Comparison of ENCODE assay signal across 12 cellular contexts in genomic region chr10:130018253-130018652, GRCh38.
A peak's percentile ranks its signal among the peaks of the same experiment; 100 is the strongest.
DNase-seq lines count a peak whose midpoint lies in the region; ATAC-seq, FAIRE-seq and TF ChIP-seq lines count a peak whose summit lies in the region.
"Had no signal": no experiment of that assay in that cellular context is flagged by ENCODE, and none has a peak within 500 bp of the region (broad histone marks: within the 10 kb centered on the region; RNA-seq: fewer than 3 reads in every experiment).

No MANE protein-coding gene starts in this region.

- ATAC-seq in GM19328 (IDR thresholded peaks at IDR 0.05; ENCODE audit: unreplicated experiment) (no peak), HG03342 (IDR thresholded peaks at IDR 0.05; ENCODE audit: unreplicated experiment) (no peak), GM19035 (IDR thresholded peaks at IDR 0.05; ENCODE audit: unreplicated experiment) (no peak)

- H3K4me3 ChIP-seq in fibroblast of pulmonary artery (replicated peaks; ENCODE audit: low read depth, low read length) = no peak overlapping the region
- H3K4me3 ChIP-seq: adrenal gland, SJCRH30 had no signal

- peak; percentile 75 for DNase-seq in AG20443 (ENCODE audit: low spot score)
- DNase-seq in H54 (ENCODE audit: insufficient read length, low spot score) = peak; percentile 61
- DNase-seq in RPMI8226 = peak; percentile 3
- DNase-seq in fibroblast of pulmonary artery (ENCODE audit: low read depth) = peak; percentile 30
- no peak for DNase-seq in NCI-H146 (lab: John Stamatoyannopoulos, UW)
- DNase-seq: activated CD4-positive, CD25-positive, alpha-beta regulatory T cell; Calu3; SJCRH30 had no signal

- TF ChIP-seq POLR2A in H54 (IDR thresholded peaks at IDR 0.05; ENCODE audit: low read depth, low read length) = no peak

- TF ChIP-seq CTCF in fibroblast of pulmonary artery (IDR thresholded peaks at IDR 0.05; ENCODE audit: low read length, missing control alignments) = no peak

- peak; percentile 87 for FAIRE-seq in H54 (lab: Jason Lieb, UNC)
